ENCODE assay signal across 1 cellular context in the genomic region with DNA sequence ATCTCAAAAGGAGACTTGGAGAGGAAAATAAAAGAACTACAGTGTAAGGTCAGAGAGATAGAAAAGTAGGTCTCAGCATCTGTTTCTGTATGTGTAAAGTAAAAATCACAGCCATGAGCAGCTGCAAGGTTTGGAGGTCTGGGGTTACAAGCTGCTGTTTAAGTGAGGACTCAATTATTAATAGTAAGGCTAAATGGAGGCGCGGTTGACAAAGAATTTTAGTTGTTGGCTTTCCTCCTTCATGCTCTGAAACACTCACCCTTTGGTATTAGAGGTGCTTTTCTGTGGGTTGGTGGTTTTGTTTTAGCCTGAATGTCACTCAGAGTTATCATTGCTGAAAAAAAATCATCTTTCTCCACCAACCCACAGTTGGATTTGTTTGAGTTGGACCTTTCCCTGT.
TF ChIP-seq lines count a peak whose summit lies in the region.

No MANE protein-coding gene starts in this region.

TF ChIP-seq in GM12878, 131 proteins besides CTCF, POLR2A, EP300 and RAD21 (continued from another document):
- TF ChIP-seq, protein P1, sequence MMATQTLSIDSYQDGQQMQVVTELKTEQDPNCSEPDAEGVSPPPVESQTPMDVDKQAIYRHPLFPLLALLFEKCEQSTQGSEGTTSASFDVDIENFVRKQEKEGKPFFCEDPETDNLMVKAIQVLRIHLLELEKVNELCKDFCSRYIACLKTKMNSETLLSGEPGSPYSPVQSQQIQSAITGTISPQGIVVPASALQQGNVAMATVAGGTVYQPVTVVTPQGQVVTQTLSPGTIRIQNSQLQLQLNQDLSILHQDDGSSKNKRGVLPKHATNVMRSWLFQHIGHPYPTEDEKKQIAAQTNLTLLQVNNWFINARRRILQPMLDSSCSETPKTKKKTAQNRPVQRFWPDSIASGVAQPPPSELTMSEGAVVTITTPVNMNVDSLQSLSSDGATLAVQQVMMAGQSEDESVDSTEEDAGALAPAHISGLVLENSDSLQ (IDR thresholded peaks at IDR 0.05) = 0 out of 2 replicates have a peak, but pooled peaks have one; percentile 31
- no peak for TF ChIP-seq MXI1 (IDR thresholded peaks at IDR 0.05; ENCODE audit: low read depth, low read length)
- peak; percentile 17; the same call in 1 of the 2 replicates for TF ChIP-seq RUNX3 (IDR thresholded peaks at IDR 0.05; ENCODE audit: low read length)
